In the genomic region with DNA sequence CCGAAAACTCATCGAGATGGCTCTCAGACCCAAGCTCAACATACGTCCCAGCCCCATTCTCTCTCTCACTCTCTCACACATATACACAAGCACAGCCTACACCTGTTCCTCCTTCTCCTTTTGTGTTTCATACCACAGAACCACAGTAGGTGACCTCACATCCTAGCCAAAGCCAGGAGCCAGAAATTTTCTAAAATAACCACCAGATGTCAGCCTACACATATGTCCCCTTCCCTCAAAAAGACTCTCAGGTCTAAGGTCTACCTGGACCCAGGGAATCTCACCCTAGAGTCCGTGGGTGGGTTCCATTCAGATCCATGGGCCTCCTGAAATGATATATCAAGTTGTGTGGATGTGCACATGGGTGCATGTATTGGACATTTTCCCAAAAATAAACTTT, we compare ENCODE assay signal across 8 cellular contexts.
A peak's percentile ranks its signal among the peaks of the same experiment; 100 is the strongest.
DNase-seq lines count a peak whose midpoint lies in the region; TF ChIP-seq lines count a peak whose summit lies in the region.

No MANE protein-coding gene starts in this region.

- in situ Hi-C loops in GM23248 (cut with MboI) = no loop called here

- intact Hi-C loops in stomach (cut with DNase I; ENCODE audit: low total_unique reads) = no loop called here

- H3K79me2 ChIP-seq in GM23248 (ENCODE audit: insufficient read depth) = no peaks in the 10 kb centered on the region
- no peaks in the 10 kb centered on the region for H3K79me2 ChIP-seq in Karpas-422 (ENCODE audit: low read length)

- WGBS in GM23248 (ENCODE audit: low coverage in 1 of 2, low lambda C conversion rate in 2 of 2, missing lambda C conversion rate in 2 of 2), 2 experiments = 60 to 61% methylated on average over 4 of the region's 4 CpGs
- WGBS in neuronal stem cell (ENCODE audit: extremely low coverage in 2 of 2, insufficient read length in 2 of 2, insufficient replicate concordance in 1 of 2), 2 donors = no CpG with 5 or more reads among the region's 4 CpGs
- WGBS in stomach, 5 donors = 46 to 69% (median 58%) methylated on average over 4 of the region's 4 CpGs

- DNase-seq in NCI-H510A treated with DMSO at 0.1 percent for 48 hours (lab: John Stamatoyannopoulos, UW) = peak; percentile 35
- no peak for DNase-seq in NCI-H510A (lab: John Stamatoyannopoulos, UW)
- DNase-seq in GM23248 = peak; percentile 41
- DNase-seq in Karpas-422 = peak; percentile 62
- peak; percentile 4 for DNase-seq in neuronal stem cell (ENCODE audit: low spot score)
- no peak for DNase-seq in stomach
- no peak for DNase-seq in effector memory CD4-positive, alpha-beta T cell

- no peak overlapping the region for H2BK12ac ChIP-seq in neuronal stem cell (ENCODE audit: low read length)

- H4K91ac ChIP-seq in neuronal stem cell (ENCODE audit: low read depth, low read length, poor library complexity) = no peak overlapping the region

- no peak overlapping the region for H3K27ac ChIP-seq in GM23248
- no peak overlapping the region for H3K27ac ChIP-seq in Karpas-422 (ENCODE audit: low read length)
- no peak overlapping the region for H3K27ac ChIP-seq in neuronal stem cell (replicated peaks; ENCODE audit: low read length)
- H3K27ac ChIP-seq in stomach = no peak overlapping the region
- no peak overlapping the region for H3K27ac ChIP-seq in effector memory CD4-positive, alpha-beta T cell (ENCODE audit: insufficient read depth, low read length, poor library complexity, severe bottlenecking)

- H3K4me2 ChIP-seq in GM23248 (ENCODE audit: unreplicated experiment) = no peak overlapping the region
- no peak overlapping the region for H3K4me2 ChIP-seq in Karpas-422 (ENCODE audit: low read depth, low read length, poor library complexity, severe bottlenecking)
- no peak overlapping the region for H3K4me2 ChIP-seq in neuronal stem cell (ENCODE audit: insufficient read depth, low read length, poor library complexity, severe bottlenecking)

- H2AK5ac ChIP-seq in neuronal stem cell (ENCODE audit: low read depth, low read length) = no peak overlapping the region

- H3K4ac ChIP-seq in neuronal stem cell (ENCODE audit: low read length) = no peak overlapping the region

- H3K27me3 ChIP-seq in GM23248 (replicated peaks; ENCODE audit: insufficient read depth) (no peaks in the 10 kb centered on the region), Karpas-422 (ENCODE audit: low read length) (no peaks in the 10 kb centered on the region), neuronal stem cell (ENCODE audit: control insufficient read depth in 3 of 3, insufficient read depth in 3 of 3, low read depth in 1 of 3, low read length in 3 of 3) (no peaks in the 10 kb centered on the region), stomach (no peaks in the 10 kb centered on the region)
- peaks cover 5% of the 10 kb centered on the region for H3K27me3 ChIP-seq in effector memory CD4-positive, alpha-beta T cell (replicated peaks; ENCODE audit: control insufficient read depth, insufficient read depth, low read length, poor library complexity, severe bottlenecking)

- H2AFZ ChIP-seq in GM23248 (no peak overlapping the region), Karpas-422 (ENCODE audit: low read length) (no peak overlapping the region), neuronal stem cell (ENCODE audit: low read length) (no peak overlapping the region)

- H4K8ac ChIP-seq in neuronal stem cell (ENCODE audit: low read depth, low read length) = no peak overlapping the region

- H3K9me3 ChIP-seq in GM23248 (ENCODE audit: low read depth) (no peaks in the 10 kb centered on the region), Karpas-422 (ENCODE audit: low read length) (no peaks in the 10 kb centered on the region), neuronal stem cell (replicated peaks in 1 of 2; ENCODE audit: control insufficient read depth in 2 of 2, insufficient read depth in 1 of 2, low read depth in 1 of 2, low read length in 2 of 2) (no peaks in the 10 kb centered on the region), stomach (no peaks in the 10 kb centered on the region)
- no peaks in the 10 kb centered on the region for H3K9me3 ChIP-seq in effector memory CD4-positive, alpha-beta T cell (ENCODE audit: control insufficient read depth, low read length)

- H3K4me3 ChIP-seq in GM23248 (no peak overlapping the region), Karpas-422 (ENCODE audit: low read length) (no peak overlapping the region), WI38 (ENCODE audit: low read depth, low read length) (no peak overlapping the region), neuronal stem cell (ENCODE audit: low read length in 2 of 2) (no peak overlapping the region), stomach (no peak overlapping the region)
- no peak overlapping the region for H3K4me3 ChIP-seq in effector memory CD4-positive, alpha-beta T cell (ENCODE audit: insufficient read depth, low read depth, low read length, poor library complexity, severe bottlenecking)

- H4K20me1 ChIP-seq in GM23248 (ENCODE audit: insufficient read depth) (no peaks in the 10 kb centered on the region), Karpas-422 (ENCODE audit: insufficient read depth, low read depth, low read length) (no peaks in the 10 kb centered on the region)

- no peak overlapping the region for H2BK5ac ChIP-seq in neuronal stem cell (ENCODE audit: low read length)

- no peaks in the 10 kb centered on the region for H3K79me1 ChIP-seq in neuronal stem cell (ENCODE audit: low read depth, low read length)

- H2BK120ac ChIP-seq in neuronal stem cell (ENCODE audit: low read depth, low read length) = no peak overlapping the region

- H3K9ac ChIP-seq in GM23248 (no peak overlapping the region), Karpas-422 (ENCODE audit: low read length) (no peak overlapping the region), neuronal stem cell (ENCODE audit: low read depth, low read length, poor library complexity) (no peak overlapping the region)

- no peaks in the 10 kb centered on the region for H3K36me3 ChIP-seq in GM23248 (ENCODE audit: low read depth)
- H3K36me3 ChIP-seq in Karpas-422 (ENCODE audit: insufficient read depth, low read length) = no peaks in the 10 kb centered on the region
- H3K36me3 ChIP-seq in neuronal stem cell (replicated peaks in 1 of 2; ENCODE audit: control insufficient read depth in 2 of 2, insufficient read depth in 2 of 2, low read length in 2 of 2) = no peaks in the 10 kb centered on the region
- no peaks in the 10 kb centered on the region for H3K36me3 ChIP-seq in stomach
- H3K36me3 ChIP-seq in effector memory CD4-positive, alpha-beta T cell (ENCODE audit: control insufficient read depth, insufficient read depth, low read length) = no peaks in the 10 kb centered on the region

- peaks cover 14% of the 10 kb centered on the region for H3F3A ChIP-seq in GM23248 (ENCODE audit: insufficient read depth)

- no peak for TF ChIP-seq EP300 in stomach (IDR thresholded peaks at IDR 0.05)

- peak; percentile 22; the same call in 1 of the 2 replicates for TF ChIP-seq CTCF in WI38 (IDR thresholded peaks at IDR 0.05; ENCODE audit: low read depth, low read length)
- no peak for TF ChIP-seq CTCF in stomach (IDR thresholded peaks at IDR 0.05)

- no peaks in the 10 kb centered on the region for H3K9me2 ChIP-seq in GM23248 (ENCODE audit: insufficient read depth)
- H3K9me2 ChIP-seq in Karpas-422 (replicated peaks; ENCODE audit: insufficient read depth, low read length) = no peaks in the 10 kb centered on the region

- no peak for TF ChIP-seq POLR2A in stomach (IDR thresholded peaks at IDR 0.05)

- no peak overlapping the region for H3K14ac ChIP-seq in neuronal stem cell (ENCODE audit: low read length)

- H3K18ac ChIP-seq in neuronal stem cell (ENCODE audit: low read length) = no peak overlapping the region

- H3K23ac ChIP-seq in neuronal stem cell (ENCODE audit: low read depth, low read length, poor library complexity) = no peak overlapping the region

- no peak overlapping the region for H2BK15ac ChIP-seq in neuronal stem cell (ENCODE audit: low read length)

- peaks cover 11% of the 10 kb centered on the region for H3K4me1 ChIP-seq in GM23248 (ENCODE audit: insufficient read depth)
- no peaks in the 10 kb centered on the region for H3K4me1 ChIP-seq in Karpas-422 (ENCODE audit: low read length)
- no peaks in the 10 kb centered on the region for H3K4me1 ChIP-seq in neuronal stem cell (ENCODE audit: control insufficient read depth in 2 of 2, insufficient read depth in 1 of 2, low read depth in 1 of 2, low read length in 2 of 2)
- no peaks in the 10 kb centered on the region for H3K4me1 ChIP-seq in stomach
- H3K4me1 ChIP-seq in effector memory CD4-positive, alpha-beta T cell (ENCODE audit: control insufficient read depth, insufficient read depth, low read length, poor library complexity, severe bottlenecking) = no peaks in the 10 kb centered on the region

Comparison
In these comparisons a context has a peak if more than half of its experiments do, and no peak if none do; other contexts are left out.
1. DNase-seq: peak in NCI-H510A treated with DMSO at 0.1 percent for 48 hours (single experiment), GM23248 (single experiment), Karpas-422 (single experiment) and neuronal stem cell (single experiment); none in NCI-H510A (single experiment), stomach (single experiment) and effector memory CD4-positive, alpha-beta T cell (0 of 3).